9 cellular contexts compared by ENCODE assay signal in genomic region chr21:45615145-45615711, GRCh38. TPM values are rescaled to one million over a fixed set of nuclear protein-coding genes. Genes with fewer than 3 reads are reported as not detected.
DNase-seq lines count a peak whose midpoint lies in the region; ATAC-seq and TF ChIP-seq lines count a peak whose summit lies in the region.
"Had no signal": no experiment of that assay in that cellular context is flagged by ENCODE, and none has a peak within 500 bp of the region (broad histone marks: within the 10 kb centered on the region; RNA-seq: fewer than 3 reads in every experiment).

No MANE protein-coding gene starts in this region.

- H3K9me2 ChIP-seq in GM23338 (ENCODE audit: insufficient read depth), result peaks cover 3% of the 10 kb centered on the region; the same call in 1 of the 2 replicates

- in situ Hi-C loops in brain microvascular endothelial cell (cut with HindIII; ENCODE audit: low pct_ligation_motif_present, low sequenced_read_pairs), result no loop called here

- no peaks in the 10 kb centered on the region for H3K79me2 ChIP-seq in GM23338 (replicated peaks; ENCODE audit: insufficient read depth)

- 0 out of 2 replicates have a peak overlapping the region, but pooled peaks have one; percentile 3 for H2AFZ ChIP-seq in GM23338

- H3K27me3 Mint-ChIP-seq in GM23338 (ENCODE audit: insufficient read depth, low read depth, poor library complexity), result peaks cover 9% of the 10 kb centered on the region

- no peaks in the 10 kb centered on the region for H3F3A ChIP-seq in GM23338 (replicated peaks; ENCODE audit: low read depth)

- TF ChIP-seq CTCF in GM23338 (conservative IDR thresholded peaks at IDR 0.05; ENCODE audit: low read depth in 2 of 2) (no peak), VCaP (conservative IDR thresholded peaks at IDR 0.05) (peak; percentile 41), brain microvascular endothelial cell (IDR thresholded peaks at IDR 0.05; ENCODE audit: low read depth, low read length, missing control alignments) (no peak)

- H3K4me1 Mint-ChIP-seq in GM23338, result peaks cover 11% of the 10 kb centered on the region; the same call in 1 of the 3 replicates

- H3K36me3 Mint-ChIP-seq in GM23338 (ENCODE audit: low read depth), result no peaks in the 10 kb centered on the region

- DNase-seq in GM23338 (ENCODE audit: low spot score) (no peak), brain microvascular endothelial cell (peak; percentile 63), LoVo (ENCODE audit: low spot score) (no peak), foreskin melanocyte (no peak)
- peak; percentile 66 to 72 for DNase-seq in stimulated activated CD4-positive, alpha-beta T cell treated with anti-CD3 and anti-CD28 coated beads, Interleukin-1b, Interleukin-23, amount 100 ng/mL, for 1 hour (ENCODE audit: low read depth in 2 of 2)
- DNase-seq: lower lobe of right lung had no signal

- ATAC-seq in GM23338, result no peak
- ATAC-seq in HG03460 (IDR thresholded peaks at IDR 0.05; ENCODE audit: unreplicated experiment), result no peak
- ATAC-seq in HG02642 (IDR thresholded peaks at IDR 0.05; ENCODE audit: poor library complexity, unreplicated experiment), result no peak

- no peak overlapping the region for H3K27ac Mint-ChIP-seq in GM23338

- no peaks in the 10 kb centered on the region for H4K20me1 ChIP-seq in GM23338 (replicated peaks; ENCODE audit: insufficient read depth)

- H3K27ac ChIP-seq in GM23338 (ENCODE audit: low read depth), result no peak overlapping the region
- peak overlapping the region; percentile 9; the same call in 1 of the 2 replicates for H3K27ac ChIP-seq in VCaP
- H3K27ac ChIP-seq in brain microvascular endothelial cell, result no peak overlapping the region
- H3K27ac ChIP-seq: lower lobe of right lung had no signal

- no peak overlapping the region for H3K4me2 ChIP-seq in GM23338

- H3K4me3 ChIP-seq in GM23338, result no peak overlapping the region
- H3K4me3 ChIP-seq in brain microvascular endothelial cell (ENCODE audit: low read depth, low read length), result no peak overlapping the region
- H3K4me3 ChIP-seq: lower lobe of right lung had no signal

- peaks cover 6% of the 10 kb centered on the region for H3K9me3 Mint-ChIP-seq in GM23338

- no peaks in the 10 kb centered on the region for H3K27me3 ChIP-seq in GM23338 (ENCODE audit: insufficient read depth)
- peaks cover 3% of the 10 kb centered on the region for H3K27me3 ChIP-seq in brain microvascular endothelial cell (replicated peaks)

- no peaks in the 10 kb centered on the region for H3K4me1 ChIP-seq in GM23338 (ENCODE audit: insufficient read depth)
- H3K4me1 ChIP-seq: lower lobe of right lung had no signal

- H3K4me3 Mint-ChIP-seq in GM23338, result no peak overlapping the region

- no peaks in the 10 kb centered on the region for H3K36me3 ChIP-seq in GM23338 (ENCODE audit: insufficient read depth)
- no peaks in the 10 kb centered on the region for H3K36me3 ChIP-seq in brain microvascular endothelial cell (replicated peaks)
- H3K36me3 ChIP-seq: lower lobe of right lung had no signal

TF ChIP-seq in GM23338, 12 proteins besides CTCF, POLR2A, EP300 and RAD21 (continues in another document):
- TF ChIP-seq EZH2phosphoT487 (IDR thresholded peaks at IDR 0.05; ENCODE audit: unreplicated experiment) (no peak), NANOG (IDR thresholded peaks at IDR 0.05; ENCODE audit: borderline replicate concordance) (no peak), REST (IDR thresholded peaks at IDR 0.05; ENCODE audit: unreplicated experiment) (no peak), EZH2 (IDR thresholded peaks at IDR 0.05; ENCODE audit: low read depth, unreplicated experiment) (no peak), CREB1 (CRISPR knock-in tag; IDR thresholded peaks at IDR 0.05; ENCODE audit: low read depth) (no peak), ZNF331 (CRISPR knock-in tag; IDR thresholded peaks at IDR 0.05; ENCODE audit: low read depth) (no peak), POLR2AphosphoS5 (IDR thresholded peaks at IDR 0.05; ENCODE audit: low read depth) (no peak)
- TF ChIP-seq, protein P1, sequence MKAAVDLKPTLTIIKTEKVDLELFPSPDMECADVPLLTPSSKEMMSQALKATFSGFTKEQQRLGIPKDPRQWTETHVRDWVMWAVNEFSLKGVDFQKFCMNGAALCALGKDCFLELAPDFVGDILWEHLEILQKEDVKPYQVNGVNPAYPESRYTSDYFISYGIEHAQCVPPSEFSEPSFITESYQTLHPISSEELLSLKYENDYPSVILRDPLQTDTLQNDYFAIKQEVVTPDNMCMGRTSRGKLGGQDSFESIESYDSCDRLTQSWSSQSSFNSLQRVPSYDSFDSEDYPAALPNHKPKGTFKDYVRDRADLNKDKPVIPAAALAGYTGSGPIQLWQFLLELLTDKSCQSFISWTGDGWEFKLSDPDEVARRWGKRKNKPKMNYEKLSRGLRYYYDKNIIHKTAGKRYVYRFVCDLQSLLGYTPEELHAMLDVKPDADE (IDR thresholded peaks at IDR 0.05), result no peak

RNA-seq across cellular contexts. Expression of gene PCBP3, which starts 28.3 kb away (rescaled TPM):
- total RNA-seq in GM23338 (2014; rRNA removed; shearing (Covaris generic)), result 7.8 and 9.1 TPM in 2 replicates
- 6.5 and 7.1 TPM in 2 replicates for polyA plus RNA-seq in GM23338 (2016; fragmentation: Nextera tagmentation; extraction: Ambion mirVana)

Comparison
In these comparisons a context has a peak if more than half of its experiments do, and no peak if none do; other contexts are left out.
1. DNase-seq: peak in brain microvascular endothelial cell (single experiment) and stimulated activated CD4-positive, alpha-beta T cell treated with anti-CD3 and anti-CD28 coated beads, Interleukin-1b, Interleukin-23, amount 100 ng/mL, for 1 hour (2 of 2); none in GM23338 (single experiment), LoVo (single experiment) and foreskin melanocyte (single experiment).